Comparison of ENCODE assay signal across 31 cellular contexts in genomic region chr17:81209141-81209540, GRCh38. TPM values are rescaled to one million over a fixed set of nuclear protein-coding genes. Genes with fewer than 3 reads are reported as not detected.
"Had no signal": no experiment of that assay in that cellular context is flagged by ENCODE, and none has a peak within 500 bp of the region (broad histone marks: within the 10 kb centered on the region; RNA-seq: fewer than 3 reads in every experiment).

No MANE protein-coding gene starts in this region.

- DNase-seq: dermis blood vessel endothelial cell; dorsolateral prefrontal cortex; effector CD8-positive, alpha-beta T cell; effector memory CD8-positive, alpha-beta T cell; endodermal cell; erythroblast; esophagus squamous epithelium; foreskin fibroblast; foreskin melanocyte; gastrocnemius medialis; glutamatergic neuron; head of caudate nucleus; heart right ventricle; hippocampal formation; left cardiac atrium; left ventricle myocardium superior; lower lobe of right lung; mesenchymal stem cell; mucosa of descending colon had no signal

- H3K4me1 ChIP-seq: esophagus squamous epithelium, gastrocnemius medialis, left lung, lower lobe of right lung had no signal

- H3K4me3 Mint-ChIP-seq: effector memory CD8-positive, alpha-beta T cell; endodermal cell; mesothelial cell of epicardium had no signal

- H3K4me1 Mint-ChIP-seq: endodermal cell, mesothelial cell of epicardium had no signal

- H3K9me3 ChIP-seq: esophagus squamous epithelium, gastrocnemius medialis, heart right ventricle, left lung, lower lobe of right lung, mucosa of descending colon had no signal

- ATAC-seq: effector memory CD8-positive, alpha-beta T cell; esophagus mucosa; gastrocnemius medialis; left cardiac atrium; left lung; left ventricle myocardium superior; lower lobe of right lung; mucosa of descending colon had no signal

- H3K9me3 Mint-ChIP-seq: effector memory CD8-positive, alpha-beta T cell; endodermal cell; mesothelial cell of epicardium had no signal

- H3K4me3 ChIP-seq: coronary artery, dorsolateral prefrontal cortex, esophagus squamous epithelium, gastrocnemius medialis, heart right ventricle, left lung, lower lobe of right lung, mucosa of descending colon had no signal

- H3K36me3 ChIP-seq: gastrocnemius medialis, lower lobe of right lung had no signal

- H3K27ac ChIP-seq: coronary artery, dorsolateral prefrontal cortex, epithelial cell of prostate, esophagus squamous epithelium, gastrocnemius medialis, heart right ventricle, left lung, lower lobe of right lung had no signal

- H3K27me3 ChIP-seq: dorsolateral prefrontal cortex, esophagus squamous epithelium, gastrocnemius medialis, heart right ventricle, left lung had no signal

- H3K27ac Mint-ChIP-seq: effector memory CD8-positive, alpha-beta T cell; endodermal cell; mesothelial cell of epicardium had no signal

- H3K27me3 Mint-ChIP-seq: effector memory CD8-positive, alpha-beta T cell had no signal

RNA-seq across cellular contexts. Expression of gene PVALEF, which starts 43.8 kb away (rescaled TPM):
- total RNA-seq: dermis blood vessel endothelial cell, endodermal cell, esophagus mucosa, esophagus squamous epithelium, gastrocnemius medialis, glomerular endothelial cell, heart right ventricle, kidney epithelial cell, left cardiac atrium, left lung, lower leg skin, lower lobe of right lung, lung microvascular endothelial cell, mesenteric fat pad, mucosa of descending colon, myocyte had no signal
- polyA plus RNA-seq: heart right ventricle, keratinocyte had no signal
